ENCODE assay signal across 8 cellular contexts in genomic region chr5:132489871-132490483, GRCh38. TPM values are rescaled to one million over a fixed set of nuclear protein-coding genes. Genes with fewer than 3 reads are reported as not detected.
DNase-seq lines count a peak whose midpoint lies in the region; ATAC-seq and TF ChIP-seq lines count a peak whose summit lies in the region.

No MANE protein-coding gene starts in this region.

- peak; percentile 6 for ATAC-seq in GM18499 (IDR thresholded peaks at IDR 0.05; ENCODE audit: insufficient read depth, unreplicated experiment)
- ATAC-seq in HG02885 (IDR thresholded peaks at IDR 0.05; ENCODE audit: poor library complexity, unreplicated experiment): peak; percentile 31
- peak; percentile 63 for ATAC-seq in Panc1

- BruUV-seq in Panc1 (replicated peaks; lab: Mats Ljungman, UMichigan): no TSS peak

- intact Hi-C loops in Panc1 (cut with micrococcal nuclease; ENCODE audit: unreplicated experiment): loop anchor here (10.0 kb wide), 1 partner anchor 425 kb away; the partner anchor contains the start of gene IL3

- H3K36me3 ChIP-seq in Panc1 (ENCODE audit: control insufficient read depth, insufficient read depth, low read length): no peaks in the 10 kb centered on the region; the same call in 1 of the 2 replicates
- peaks cover 32% of the 10 kb centered on the region for H3K36me3 ChIP-seq in skeletal muscle satellite cell (ENCODE audit: insufficient read depth, low read length)

- no peaks in the 10 kb centered on the region for H3K9me3 ChIP-seq in Panc1 (ENCODE audit: control insufficient read depth, insufficient read depth, low read depth, low read length)
- H3K9me3 ChIP-seq in skeletal muscle satellite cell (replicated peaks; ENCODE audit: low read length): no peaks in the 10 kb centered on the region

- POLR2A ChIA-PET in Panc1 (lab: Charles Lee): interaction anchor here (0.6 to 1.1 kb wide), 3 partner anchors 11 to 76 kb away, joined by 3 to 7 read pairs (median 6); no protein-coding TSS in a partner anchor

- peak overlapping the region; percentile 99 for H3K4me2 ChIP-seq in skeletal muscle satellite cell (ENCODE audit: low read length)

- in situ Hi-C loops in ACHN (cut with HindIII; ENCODE audit: low pct_ligation_motif_present, low pct_unique_long_range_greater_than_20kb, low sequenced_read_pairs): loop anchor here (25.0 kb wide), 1 partner anchor 103 kb away; no protein-coding TSS in a partner anchor
- in situ Hi-C loops in Panc1 (cut with HindIII; ENCODE audit: low pct_unique_long_range_greater_than_20kb, low sequenced_read_pairs): loop anchor here (25.0 kb wide), 1 partner anchor 103 kb away; no protein-coding TSS in a partner anchor
- in situ Hi-C loops in astrocyte of the cerebellum (cut with HindIII; ENCODE audit: low sequenced_read_pairs): no loop called here

- peaks cover 19% of the 10 kb centered on the region for H3K4me1 ChIP-seq in Panc1 (ENCODE audit: control insufficient read depth, insufficient read depth, low read length)
- peaks cover 18% of the 10 kb centered on the region for H3K4me1 ChIP-seq in skeletal muscle satellite cell (ENCODE audit: control insufficient read depth, insufficient read depth, low read length)

- H3K27ac ChIP-seq in Panc1 (ENCODE audit: low read length): peak overlapping the region; percentile 77

- TF ChIP-seq CTCF in Panc1 (IDR thresholded peaks at IDR 0.05): no peak; the same call in 1 of the 2 replicates
- peak; percentile 18 for TF ChIP-seq CTCF in astrocyte of the cerebellum (IDR thresholded peaks at IDR 0.05; ENCODE audit: low read depth, low read length, missing control alignments)

- CTCF ChIA-PET in Panc1 (lab: Charles Lee): interaction anchor here (0.6 to 0.9 kb wide), 3 partner anchors 16 to 78 kb away, joined by 3 read pairs; no protein-coding TSS in a partner anchor

- H3K27me3 ChIP-seq in Panc1 (ENCODE audit: control insufficient read depth, insufficient read depth, low read length) (no peaks in the 10 kb centered on the region), skeletal muscle satellite cell (ENCODE audit: control insufficient read depth, insufficient read depth, low read length) (no peaks in the 10 kb centered on the region)

- peak overlapping the region; percentile 83 to 88 for H3K4me3 ChIP-seq in Panc1 (ENCODE audit: low read depth in 2 of 2, low read length in 2 of 2)
- peak overlapping the region; percentile 93 for H3K4me3 ChIP-seq in astrocyte of the cerebellum (ENCODE audit: low read depth, low read length)
- H3K4me3 ChIP-seq in iPS-11a (ENCODE audit: low read depth, low read length): peak overlapping the region; percentile 57
- H3K4me3 ChIP-seq in skeletal muscle satellite cell (ENCODE audit: low read length): peak overlapping the region; percentile 94

- H3K9ac ChIP-seq in skeletal muscle satellite cell (ENCODE audit: low read depth, low read length): peak overlapping the region; percentile 90

- DNase-seq in ACHN: peak; percentile 39
- no peak for DNase-seq in Panc1 (ENCODE audit: low read depth, low spot score)
- no peak for DNase-seq in astrocyte of the cerebellum (ENCODE audit: low read depth)
- DNase-seq in HPDE6-E6E7 (ENCODE audit: extremely low spot score): no peak

RNA-seq across cellular contexts. Expression of gene IRF1, which starts 0.6 kb away (rescaled TPM):
- 48.9 TPM for total RNA-seq in Panc1 (2021; ENCODE audit: unreplicated experiment)
- 46.4 TPM for polyA plus RNA-seq in Panc1 (2012; ENCODE audit: insufficient read length)
- total RNA-seq in skeletal muscle satellite cell (2012; rRNA removed): 10.6 and 12.9 TPM in 2 replicates

RNA-seq across cellular contexts. Expression of gene IL5, which starts 53.3 kb away (rescaled TPM):
- not detected for total RNA-seq in Panc1 (2021; ENCODE audit: unreplicated experiment)
- polyA plus RNA-seq in Panc1 (2012; ENCODE audit: insufficient read length): not detected
- not detected in 2 replicates for total RNA-seq in skeletal muscle satellite cell (2012; rRNA removed)

Comparison
In these comparisons a context has a peak if more than half of its experiments do, and no peak if none do; other contexts are left out.
1. ATAC-seq: peak in every context shown above with its lines; median percentile 63 in Panc1; 31 in HG02885; 6 in GM18499.